In genomic region chr19:48660854-48661731, GRCh38 we compare ENCODE assay signal across 2 cellular contexts.
TF ChIP-seq lines count a peak whose summit lies in the region.

No MANE protein-coding gene starts in this region.

TF ChIP-seq in HCT116, 20 proteins besides CTCF, POLR2A, EP300 and RAD21:
- TF ChIP-seq EZH2phosphoT487 (IDR thresholded peaks at IDR 0.05; ENCODE audit: borderline replicate concordance) = no peak
- peak; percentile 70; the same call in 1 of the 2 replicates for TF ChIP-seq SP1 (IDR thresholded peaks at IDR 0.05; ENCODE audit: low read depth)
- TF ChIP-seq EGR1 (IDR thresholded peaks at IDR 0.05; ENCODE audit: low read depth) = no peak
- TF ChIP-seq ELF1 (IDR thresholded peaks at IDR 0.05; ENCODE audit: borderline replicate concordance, low read depth) = no peak
- TF ChIP-seq ZNF274 (IDR thresholded peaks at IDR 0.05; ENCODE audit: low read depth, low read length) = no peak
- TF ChIP-seq MAX (IDR thresholded peaks at IDR 0.05) = peak; percentile 82
- TF ChIP-seq SIN3A (IDR thresholded peaks at IDR 0.05; ENCODE audit: low read depth) = no peak
TF ChIP-seq in HCT116: peak in this region for 2.

TF ChIP-seq in K562, 482 proteins besides CTCF, POLR2A, EP300 and RAD21 (continues in another document):
- peak; percentile 97 for TF ChIP-seq E2F3 (CRISPR knock-in tag; IDR thresholded peaks at IDR 0.05)
- 0 out of 2 replicates have a peak, but pooled peaks have one; percentile 34 for TF ChIP-seq ZNF592 (IDR thresholded peaks at IDR 0.05)
- 0 out of 2 replicates have a peak, but pooled peaks have one; percentile 64 for TF ChIP-seq MTA1 (IDR thresholded peaks at IDR 0.05; ENCODE audit: borderline replicate concordance)
- peak; percentile 91 for TF ChIP-seq SP1 (CRISPR knock-in tag; IDR thresholded peaks at IDR 0.05)
- TF ChIP-seq FOSL1 (tag; conservative IDR thresholded peaks at IDR 0.05) = peak; percentile 84
- no peak for TF ChIP-seq NCOA1 (IDR thresholded peaks at IDR 0.05; ENCODE audit: low read depth)
- TF ChIP-seq ZNF780A (CRISPR knock-in tag; IDR thresholded peaks at IDR 0.05) = no peak
- no peak for TF ChIP-seq GTF2A2 (tag; IDR thresholded peaks at IDR 0.05)
- TF ChIP-seq AFF1 (IDR thresholded peaks at IDR 0.05; ENCODE audit: low read depth in 1 of 2, partially characterized antibody in 2 of 2) = no peak
- TF ChIP-seq CREB1 (IDR thresholded peaks at IDR 0.05) = peak; percentile 89
- TF ChIP-seq CREB1 (CRISPR knock-in tag; IDR thresholded peaks at IDR 0.05) = peak; percentile 96
- no peak for TF ChIP-seq BCL6 (CRISPR knock-in tag; IDR thresholded peaks at IDR 0.05)
- TF ChIP-seq ZNF76 (CRISPR knock-in tag; IDR thresholded peaks at IDR 0.05; ENCODE audit: borderline replicate concordance) = 0 out of 2 replicates have a peak, but pooled peaks have one; percentile 53
- TF ChIP-seq GTF2E2 (tag; IDR thresholded peaks at IDR 0.05) = no peak
- TF ChIP-seq CBX3 (IDR thresholded peaks at IDR 0.05; ENCODE audit: borderline replicate concordance in 1 of 2, low read length in 2 of 2) = peak in 1 of 2 experiments; percentile 68; a peak in 1 of 3 replicates
- TF ChIP-seq TAF7 (tag; IDR thresholded peaks at IDR 0.05) = no peak
- TF ChIP-seq SMARCA4 (IDR thresholded peaks at IDR 0.05) = 0 out of 2 replicates have a peak, but pooled peaks have one; percentile 8
- no peak for TF ChIP-seq FOXJ3 (CRISPR knock-in tag; IDR thresholded peaks at IDR 0.05)
- TF ChIP-seq MBD1 (CRISPR knock-in tag; IDR thresholded peaks at IDR 0.05) = peak; percentile 94
- no peak for TF ChIP-seq ZNF263 (CRISPR knock-in tag; IDR thresholded peaks at IDR 0.05; ENCODE audit: borderline replicate concordance)
- TF ChIP-seq E2F4 (CRISPR knock-in tag; IDR thresholded peaks at IDR 0.05; ENCODE audit: low read depth) = 0 out of 2 replicates have a peak, but pooled peaks have one; percentile 49
- TF ChIP-seq TFAP4 (CRISPR knock-in tag; IDR thresholded peaks at IDR 0.05; ENCODE audit: borderline replicate concordance) = peak; percentile 51
- peak; percentile 56; the same call in 1 of the 2 replicates for TF ChIP-seq MGA (IDR thresholded peaks at IDR 0.05)
- no peak for TF ChIP-seq NR2C1 (IDR thresholded peaks at IDR 0.05)
- peak; percentile 40; the same call in 1 of the 2 replicates for TF ChIP-seq NR2C1 (tag; IDR thresholded peaks at IDR 0.05)
